In the genomic region with DNA sequence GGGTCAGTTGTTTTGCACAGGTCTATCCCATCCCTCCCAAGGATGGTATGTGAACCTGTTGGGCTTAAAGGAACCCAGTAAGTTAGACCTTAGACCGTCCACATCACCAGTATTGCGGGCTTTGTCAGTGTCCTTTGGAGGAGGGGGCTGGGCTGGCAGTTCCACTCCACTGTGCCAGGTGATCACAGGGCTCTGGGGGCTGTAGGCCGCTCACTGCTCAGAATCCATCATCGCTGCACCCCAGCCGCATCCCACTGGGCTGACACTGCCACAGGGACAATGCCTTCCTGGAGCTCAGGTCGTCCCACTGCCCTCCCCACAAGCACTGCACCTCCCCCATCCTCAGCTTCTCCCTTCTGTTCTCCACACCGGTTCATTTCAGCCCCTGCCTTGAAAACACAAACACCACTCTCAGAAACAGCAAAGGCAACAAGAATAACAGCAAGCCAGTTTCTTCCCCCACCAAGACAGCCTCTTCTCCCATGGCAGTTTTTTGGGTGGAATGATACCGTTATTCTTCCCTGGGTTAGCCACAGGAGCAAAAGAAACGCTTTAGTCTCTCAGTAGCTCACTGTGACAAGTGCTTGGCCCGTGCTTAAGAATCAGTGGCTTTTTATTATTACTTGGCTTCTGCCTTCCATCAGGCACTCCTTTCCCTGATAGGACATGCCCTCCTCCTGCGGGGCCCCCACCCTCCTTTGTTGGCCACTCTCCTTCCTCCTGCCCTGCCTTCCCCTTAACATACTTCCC, we compare ENCODE assay signal across 2 cellular contexts.
TF ChIP-seq lines count a peak whose summit lies in the region.

No MANE protein-coding gene starts in this region.

TF ChIP-seq in A549, 52 proteins besides CTCF, POLR2A, EP300 and RAD21:
- TF ChIP-seq, protein P1, sequence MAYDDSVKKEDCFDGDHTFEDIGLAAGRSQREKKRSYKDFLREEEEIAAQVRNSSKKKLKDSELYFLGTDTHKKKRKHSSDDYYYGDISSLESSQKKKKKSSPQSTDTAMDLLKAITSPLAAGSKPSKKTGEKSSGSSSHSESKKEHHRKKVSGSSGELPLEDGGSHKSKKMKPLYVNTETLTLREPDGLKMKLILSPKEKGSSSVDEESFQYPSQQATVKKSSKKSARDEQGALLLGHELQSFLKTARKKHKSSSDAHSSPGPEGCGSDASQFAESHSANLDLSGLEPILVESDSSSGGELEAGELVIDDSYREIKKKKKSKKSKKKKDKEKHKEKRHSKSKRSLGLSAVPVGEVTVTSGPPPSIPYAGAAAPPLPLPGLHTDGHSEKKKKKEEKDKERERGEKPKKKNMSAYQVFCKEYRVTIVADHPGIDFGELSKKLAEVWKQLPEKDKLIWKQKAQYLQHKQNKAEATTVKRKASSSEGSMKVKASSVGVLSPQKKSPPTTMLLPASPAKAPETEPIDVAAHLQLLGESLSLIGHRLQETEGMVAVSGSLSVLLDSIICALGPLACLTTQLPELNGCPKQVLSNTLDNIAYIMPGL (CRISPR knock-in tag; IDR thresholded peaks at IDR 0.05; ENCODE audit: borderline replicate concordance): no peak
- no peak for TF ChIP-seq EHMT2 (IDR thresholded peaks at IDR 0.05; ENCODE audit: low read depth)
- TF ChIP-seq HOXB5 (CRISPR knock-in tag; IDR thresholded peaks at IDR 0.05): no peak
- TF ChIP-seq TP53 (CRISPR knock-in tag; IDR thresholded peaks at IDR 0.05): no peak
- no peak for TF ChIP-seq KDM1A (IDR thresholded peaks at IDR 0.05; ENCODE audit: low read depth)
- TF ChIP-seq RCOR1 (IDR thresholded peaks at IDR 0.05; ENCODE audit: low read depth, low read length): no peak
- no peak for TF ChIP-seq RNF2 (IDR thresholded peaks at IDR 0.05; ENCODE audit: borderline replicate concordance, low read depth)
- TF ChIP-seq POLR2AphosphoS2 (conservative IDR thresholded peaks at IDR 0.05; ENCODE audit: low read length): no peak
- TF ChIP-seq, protein P2, sequence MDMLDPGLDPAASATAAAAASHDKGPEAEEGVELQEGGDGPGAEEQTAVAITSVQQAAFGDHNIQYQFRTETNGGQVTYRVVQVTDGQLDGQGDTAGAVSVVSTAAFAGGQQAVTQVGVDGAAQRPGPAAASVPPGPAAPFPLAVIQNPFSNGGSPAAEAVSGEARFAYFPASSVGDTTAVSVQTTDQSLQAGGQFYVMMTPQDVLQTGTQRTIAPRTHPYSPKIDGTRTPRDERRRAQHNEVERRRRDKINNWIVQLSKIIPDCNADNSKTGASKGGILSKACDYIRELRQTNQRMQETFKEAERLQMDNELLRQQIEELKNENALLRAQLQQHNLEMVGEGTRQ (IDR thresholded peaks at IDR 0.05): no peak
- no peak for TF ChIP-seq JUN (IDR thresholded peaks at IDR 0.05)
- no peak for TF ChIP-seq GATA3 (IDR thresholded peaks at IDR 0.05; ENCODE audit: borderline replicate concordance)
- no peak for TF ChIP-seq CEBPB (IDR thresholded peaks at IDR 0.05)
- no peak for TF ChIP-seq ZNF302 (CRISPR knock-in tag; IDR thresholded peaks at IDR 0.05)
- no peak for TF ChIP-seq MAZ (IDR thresholded peaks at IDR 0.05; ENCODE audit: borderline replicate concordance, low read depth, low read length)
TF ChIP-seq in A549: peak in this region for 0.

TF ChIP-seq in IMR-90, 13 proteins besides CTCF, POLR2A, EP300 and RAD21:
- TF ChIP-seq, protein P2 (IDR thresholded peaks at IDR 0.05; ENCODE audit: low read depth, low read length): no peak
- TF ChIP-seq RCOR1 (IDR thresholded peaks at IDR 0.05; ENCODE audit: insufficient replicate concordance, low read length) (no peak), CHD1 (IDR thresholded peaks at IDR 0.05; ENCODE audit: low read depth, low read length) (no peak), RFX5 (IDR thresholded peaks at IDR 0.05; ENCODE audit: low read depth, low read length) (no peak), MAZ (IDR thresholded peaks at IDR 0.05; ENCODE audit: borderline replicate concordance, low read depth, low read length) (no peak), NFE2L2 (IDR thresholded peaks at IDR 0.05; ENCODE audit: low read depth, low read length) (no peak), MAFK (IDR thresholded peaks at IDR 0.05; ENCODE audit: low read depth, low read length) (no peak), SMC3 (IDR thresholded peaks at IDR 0.05; ENCODE audit: low read depth, low read length) (no peak), MXI1 (IDR thresholded peaks at IDR 0.05; ENCODE audit: borderline replicate concordance, low read depth, low read length) (no peak), CEBPB (IDR thresholded peaks at IDR 0.05; ENCODE audit: low read depth, low read length) (no peak), BHLHE40 (IDR thresholded peaks at IDR 0.05; ENCODE audit: low read depth, low read length) (no peak), FOS (IDR thresholded peaks at IDR 0.05; ENCODE audit: low read depth, low read length) (no peak)
- TF ChIP-seq, protein P3, sequence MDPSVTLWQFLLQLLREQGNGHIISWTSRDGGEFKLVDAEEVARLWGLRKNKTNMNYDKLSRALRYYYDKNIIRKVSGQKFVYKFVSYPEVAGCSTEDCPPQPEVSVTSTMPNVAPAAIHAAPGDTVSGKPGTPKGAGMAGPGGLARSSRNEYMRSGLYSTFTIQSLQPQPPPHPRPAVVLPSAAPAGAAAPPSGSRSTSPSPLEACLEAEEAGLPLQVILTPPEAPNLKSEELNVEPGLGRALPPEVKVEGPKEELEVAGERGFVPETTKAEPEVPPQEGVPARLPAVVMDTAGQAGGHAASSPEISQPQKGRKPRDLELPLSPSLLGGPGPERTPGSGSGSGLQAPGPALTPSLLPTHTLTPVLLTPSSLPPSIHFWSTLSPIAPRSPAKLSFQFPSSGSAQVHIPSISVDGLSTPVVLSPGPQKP (IDR thresholded peaks at IDR 0.05; ENCODE audit: borderline replicate concordance, low read depth, low read length): no peak
